19 cellular contexts compared by ENCODE assay signal in genomic region chr3:129081503-129081902, GRCh38. TPM values are rescaled to one million over a fixed set of nuclear protein-coding genes. Genes with fewer than 3 reads are reported as not detected.
DNase-seq lines count a peak whose midpoint lies in the region; ATAC-seq, FAIRE-seq and TF ChIP-seq lines count a peak whose summit lies in the region.
"Had no signal": no experiment of that assay in that cellular context is flagged by ENCODE, and none has a peak within 500 bp of the region (broad histone marks: within the 10 kb centered on the region; RNA-seq: fewer than 3 reads in every experiment).

No MANE protein-coding gene starts in this region.

- H3K36me3 ChIP-seq in BLaER1 (0 out of 2 replicates have a peak, but pooled peaks cover under 1% of the 10 kb centered on the region), K562 (ENCODE audit: control insufficient read depth, insufficient read depth, low read length) (no peaks in the 10 kb centered on the region)

- 72% methylated on average over 8 of the region's 8 CpGs for WGBS in K562 (ENCODE audit: insufficient coverage, low coverage, missing lambda C conversion rate)

- H3K27ac Mint-ChIP-seq in CD4-positive, alpha-beta T cell, result peak overlapping the region; percentile 34
- H3K27ac Mint-ChIP-seq in neural crest cell (ENCODE audit: unreplicated experiment), result peak overlapping the region; percentile 35
- H3K27ac Mint-ChIP-seq: CD4-positive, CD25-positive, alpha-beta regulatory T cell had no signal

- TF ChIP-seq RAD21 in K562 (CRISPR knock-in tag; conservative IDR thresholded peaks at IDR 0.05 in 1 of 2, IDR thresholded peaks at IDR 0.05 in 1 of 2), result no peak

- no peaks in the 10 kb centered on the region for H3K9me1 ChIP-seq in K562 (ENCODE audit: control insufficient read depth, insufficient read depth, low read length)

- no peak for TF ChIP-seq EP300 in K562 (IDR thresholded peaks at IDR 0.05; ENCODE audit: low read length)

- TF ChIP-seq POLR2A in K562 (conservative IDR thresholded peaks at IDR 0.05), result no peak

- no peaks in the 10 kb centered on the region for H3K27me3 ChIP-seq in BLaER1
- no peaks in the 10 kb centered on the region for H3K27me3 ChIP-seq in CD4-positive, alpha-beta T cell (ENCODE audit: control insufficient read depth, insufficient read depth, low read length)
- no peaks in the 10 kb centered on the region for H3K27me3 ChIP-seq in K562 (ENCODE audit: control insufficient read depth in 2 of 2, insufficient read depth in 2 of 2, low read length in 2 of 2)

- H3K9me3 Mint-ChIP-seq in CD4-positive, alpha-beta T cell, result no peaks in the 10 kb centered on the region
- H3K9me3 Mint-ChIP-seq in neural crest cell, result no peaks in the 10 kb centered on the region
- H3K9me3 Mint-ChIP-seq: CD4-positive, CD25-positive, alpha-beta regulatory T cell; H9 had no signal

- H4K20me1 ChIP-seq in BLaER1 (no peaks in the 10 kb centered on the region), K562 (replicated peaks; ENCODE audit: control insufficient read depth, insufficient read depth, low read length) (no peaks in the 10 kb centered on the region)

- in situ Hi-C loops in K562 (cut with MboI), result loop anchor here (10.0 kb wide), 1 partner anchor 107 kb away; no protein-coding TSS in a partner anchor

- POLR2A ChIA-PET in CD4-positive, alpha-beta T cell (lab: Charles Lee), result no interaction called here
- POLR2A ChIA-PET in K562 (lab: Yijun Ruan, JAX), result interaction anchor here (0.6 to 1.0 kb wide), 2 partner anchors 34 to 129 kb away, joined by 3 read pairs; no protein-coding TSS in a partner anchor

- no peaks in the 10 kb centered on the region for H3K27me3 Mint-ChIP-seq in CD4-positive, alpha-beta T cell
- H3K27me3 Mint-ChIP-seq in neural crest cell (ENCODE audit: low read depth), result no peaks in the 10 kb centered on the region
- H3K27me3 Mint-ChIP-seq: CD4-positive, CD25-positive, alpha-beta regulatory T cell had no signal

- no TSS peak for BruUV-seq in K562 (replicated peaks; lab: Mats Ljungman, UMichigan)

- H3K9ac ChIP-seq in BLaER1 (no peak overlapping the region), K562 (ENCODE audit: insufficient read depth in 1 of 2, low read depth in 2 of 2, low read length in 2 of 2) (peak overlapping the region in 1 of 2 experiments; percentile 79; a peak in 1 of 4 replicates)

- peaks cover 17% of the 10 kb centered on the region for H3K4me1 ChIP-seq in BLaER1
- peaks cover 6 to 10% of the 10 kb centered on the region in 2 experiments; a peak in 4 of 5 replicates for H3K4me1 ChIP-seq in K562 (replicated peaks in 1 of 2; ENCODE audit: control insufficient read depth in 2 of 2, insufficient read depth in 2 of 2, low read length in 2 of 2)
- H3K4me1 ChIP-seq: A549 had no signal

- peak overlapping the region; percentile 89 for H2AFZ ChIP-seq in K562 (ENCODE audit: low read depth, low read length)

- no peak for ATAC-seq in CD4-positive, alpha-beta T cell (ENCODE audit: poor library complexity)
- no peak for ATAC-seq in K562
- no peak for ATAC-seq in HG03378 (IDR thresholded peaks at IDR 0.05; ENCODE audit: unreplicated experiment)
- ATAC-seq in HG03439 (IDR thresholded peaks at IDR 0.05; ENCODE audit: unreplicated experiment), result no peak
- ATAC-seq: A549 had no signal

- CTCF ChIA-PET in CD4-positive, alpha-beta T cell (lab: Charles Lee), result interaction anchor here (1.4 kb wide), 1 partner anchor 164 kb away, joined by 3 read pairs; no protein-coding TSS in a partner anchor
- CTCF ChIA-PET in K562 (lab: Yijun Ruan, JAX; ENCODE audit: low intra/inter-chr PET ratio), result no interaction called here

- no peaks in the 10 kb centered on the region for H3K36me3 Mint-ChIP-seq in CD4-positive, alpha-beta T cell (ENCODE audit: low read depth)
- no peaks in the 10 kb centered on the region for H3K36me3 Mint-ChIP-seq in neural crest cell (ENCODE audit: low read depth)
- H3K36me3 Mint-ChIP-seq: CD4-positive, CD25-positive, alpha-beta regulatory T cell had no signal

- intact Hi-C loops in CD4-positive, alpha-beta T cell (cut with DNase I, micrococcal nuclease), result loop anchor here (5.0 kb wide), 2 partner anchors 36 to 109 kb away; no protein-coding TSS in a partner anchor
- intact Hi-C loops in K562 (cut with micrococcal nuclease), result loop anchor here (5.0 to 10.0 kb wide), 2 partner anchors 57 to 109 kb away; no protein-coding TSS in a partner anchor

- FAIRE-seq in K562 (lab: Jason Lieb, UNC), result no peak
- FAIRE-seq: A549, G401.6, GM12891 had no signal

- peak overlapping the region; percentile 44; the same call in 1 of the 2 replicates for H3K27ac ChIP-seq in BLaER1
- H3K27ac ChIP-seq in CD4-positive, alpha-beta T cell (ENCODE audit: low read depth, low read length), result no peak overlapping the region
- peak overlapping the region; percentile 22; the same call in 1 of the 3 replicates for H3K27ac ChIP-seq in K562 (ENCODE audit: extremely low read depth, low read depth, low read length)
- H3K27ac ChIP-seq: A549 had no signal

- no peak for DNase-seq in CD4-positive, alpha-beta T cell
- DNase-seq in K562 (ENCODE audit: extremely low read depth in 1 of 4, low spot score in 3 of 4) (no peak), neural crest cell (ENCODE audit: low read depth, low spot score) (no peak), CD1c-positive myeloid dendritic cell (ENCODE audit: extremely low spot score) (no peak), AG08396 (ENCODE audit: low spot score) (no peak)
- DNase-seq: CD4-positive, CD25-positive, alpha-beta regulatory T cell; DMS79 treated with DMSO at 0.1 percent for 48 hours; EL; GOT3; H9; KBM-7 had no signal

- TF ChIP-seq CTCF in CD4-positive, alpha-beta T cell (IDR thresholded peaks at IDR 0.05), result no peak
- no peak for TF ChIP-seq CTCF in K562 (IDR thresholded peaks at IDR 0.05 in 2 of 3, conservative IDR thresholded peaks at IDR 0.05 in 1 of 3; ENCODE audit: insufficient read depth in 2 of 3, low read depth in 1 of 3, low read length in 3 of 3)
- no peak for TF ChIP-seq CTCF in neural crest cell (conservative IDR thresholded peaks at IDR 0.05)

- no peak overlapping the region for H3K4me3 Mint-ChIP-seq in CD4-positive, alpha-beta T cell
- H3K4me3 Mint-ChIP-seq in neural crest cell, result no peak overlapping the region
- H3K4me3 Mint-ChIP-seq: CD4-positive, CD25-positive, alpha-beta regulatory T cell had no signal

- H3K9me3 ChIP-seq in BLaER1, result no peaks in the 10 kb centered on the region
- H3K9me3 ChIP-seq in CD4-positive, alpha-beta T cell (ENCODE audit: control insufficient read depth, low read length), result no peaks in the 10 kb centered on the region
- H3K9me3 ChIP-seq in K562 (replicated peaks; ENCODE audit: control insufficient read depth, insufficient read depth, low read depth, low read length), result no peaks in the 10 kb centered on the region
- H3K9me3 ChIP-seq: A549 had no signal

- H3K4me1 Mint-ChIP-seq in CD4-positive, alpha-beta T cell (ENCODE audit: low read depth), result peaks cover 20% of the 10 kb centered on the region
- no peaks in the 10 kb centered on the region for H3K4me1 Mint-ChIP-seq in neural crest cell
- H3K4me1 Mint-ChIP-seq: H9 had no signal

- H3K4me3 ChIP-seq in BLaER1, result no peak overlapping the region
- no peak overlapping the region for H3K4me3 ChIP-seq in K562
- H3K4me3 ChIP-seq: A549 had no signal

- H3K79me2 ChIP-seq in K562 (ENCODE audit: control insufficient read depth, insufficient read depth, low read length), result no peaks in the 10 kb centered on the region

- H3K4me2 ChIP-seq in BLaER1 (no peak overlapping the region), K562 (ENCODE audit: insufficient read depth, low read length) (peak overlapping the region; percentile 60)
- H3K4me2 ChIP-seq: A549 had no signal

TF ChIP-seq in K562, 482 proteins besides CTCF, POLR2A, EP300 and RAD21 (continues in another document):
- no peak for TF ChIP-seq HNRNPH1 (optimal IDR thresholded peaks at IDR 0.05; ENCODE audit: low read depth, low read length)

RNA-seq across cellular contexts. Expression of gene GP9, which starts 20.9 kb away (rescaled TPM):
- not detected for total RNA-seq in CD4-positive, alpha-beta T cell
- total RNA-seq in K562 (2011; cell fraction: chromatin; rRNA removed; ENCODE audit: low replicate concordance), result not detected in 2 replicates
- total RNA-seq in K562 (2011; cell fraction: nucleolus; rRNA removed), result not detected in 2 replicates
- not detected in 2 replicates for total RNA-seq in K562 (2011; cell fraction: nucleoplasm; rRNA removed)
- total RNA-seq in K562 (2014; rRNA removed) (not detected in 2 replicates), K562 (2014; rRNA removed; fragmentation: Illumina TruSeq; extraction: Trizol) (not detected in 2 replicates), K562 (2015; rRNA removed; fragmentation: Illumina TruSeq; extraction: Trizol) (not detected in 2 replicates), K562 (2021) (not detected in 2 replicates), neural crest cell (not detected in 2 replicates)
- polyA plus RNA-seq in K562 (2011; rRNA removed) (not detected in 2 replicates), K562 (2014; fragmentation: Illumina TruSeq; extraction: Trizol) (not detected in 2 replicates), K562 (2014; fragmentation: Nextera tagmentation; extraction: Ambion mirVana) (not detected), K562 (2014; rRNA removed) (not detected in 2 replicates)
- 0.07 TPM in 1 of 2 replicates, not detected in the other for polyA plus RNA-seq in K562 (2011; cell fraction: cytosol; rRNA removed)
- polyA plus RNA-seq in K562 (2011; cell fraction: nucleus; rRNA removed), result not detected in 2 replicates
- polyA plus RNA-seq in K562 (2012), result not detected in 2 replicates
- polyA minus RNA-seq in K562 (2011; rRNA and poly(A)+ RNA removed), result not detected in 2 replicates
- polyA minus RNA-seq in K562 (2011; cell fraction: cytosol; rRNA and poly(A)+ RNA removed), result not detected in 2 replicates
- not detected in 2 replicates for polyA minus RNA-seq in K562 (2011; cell fraction: nucleus; rRNA and poly(A)+ RNA removed)
- total RNA-seq: H9 had no signal
- polyA plus RNA-seq: A549; AG04450; BJ; CD4-positive, CD25-positive, alpha-beta regulatory T cell had no signal

RNA-seq across cellular contexts. Expression of gene RAB43, which starts 40.1 kb away (rescaled TPM):
- 10 to 100 TPM; 47.5 to 48.1 TPM for total RNA-seq in CD4-positive, alpha-beta T cell
- 1.8 and 11.3 TPM in 2 replicates for total RNA-seq in K562 (2011; cell fraction: chromatin; rRNA removed; ENCODE audit: low replicate concordance)
- 6.7 and 7.5 TPM in 2 replicates for total RNA-seq in K562 (2011; cell fraction: nucleolus; rRNA removed)
- total RNA-seq in K562 (2011; cell fraction: nucleoplasm; rRNA removed), result 4.0 and 6.0 TPM in 2 replicates
- total RNA-seq in K562 (2014; rRNA removed) (3.2 and 4.1 TPM in 2 replicates), K562 (2014; rRNA removed; fragmentation: Illumina TruSeq; extraction: Trizol) (not detected in 2 replicates), K562 (2015; rRNA removed; fragmentation: Illumina TruSeq; extraction: Trizol) (0.57 and 1.1 TPM in 2 replicates), K562 (2021) (5.4 and 6.8 TPM in 2 replicates), neural crest cell (9.6 and 11.4 TPM in 2 replicates)
- polyA plus RNA-seq in K562 (2011; rRNA removed) (1.7 and 2.5 TPM in 2 replicates), K562 (2014; fragmentation: Illumina TruSeq; extraction: Trizol) (1.4 TPM in 1 of 2 replicates, not detected in the other), K562 (2014; fragmentation: Nextera tagmentation; extraction: Ambion mirVana) (under 1 TPM; 0.04 to 0.07 TPM), K562 (2014; rRNA removed) (2.9 and 3.8 TPM in 2 replicates)
- 2.9 and 5.1 TPM in 2 replicates for polyA plus RNA-seq in K562 (2011; cell fraction: cytosol; rRNA removed)
- polyA plus RNA-seq in K562 (2011; cell fraction: nucleus; rRNA removed), result 9.6 and 11.4 TPM in 2 replicates
- 2.9 and 15.6 TPM in 2 replicates for polyA plus RNA-seq in K562 (2012)
- polyA minus RNA-seq in K562 (2011; rRNA and poly(A)+ RNA removed), result 0.24 and 0.88 TPM in 2 replicates
- 1.5 and 2.3 TPM in 2 replicates for polyA minus RNA-seq in K562 (2011; cell fraction: cytosol; rRNA and poly(A)+ RNA removed)
- polyA minus RNA-seq in K562 (2011; cell fraction: nucleus; rRNA and poly(A)+ RNA removed), result 2.8 and 3.2 TPM in 2 replicates
